ENCODE assay signal across 7 cellular contexts in genomic region chr9:136629879-136630661, GRCh38. TPM values are rescaled to one million over a fixed set of nuclear protein-coding genes. Genes with fewer than 3 reads are reported as not detected.
DNase-seq lines count a peak whose midpoint lies in the region; ATAC-seq and TF ChIP-seq lines count a peak whose summit lies in the region.

No MANE protein-coding gene starts in this region.

- H3K4me2 ChIP-seq in fibroblast of lung (ENCODE audit: extremely low read depth, insufficient read depth, low read length) (no peak overlapping the region), osteoblast (ENCODE audit: insufficient read depth, low read length) (no peak overlapping the region)

- H3K4me1 ChIP-seq in fibroblast of lung (ENCODE audit: control insufficient read depth, extremely low read depth, insufficient read depth, low read length) = no peaks in the 10 kb centered on the region
- peaks cover 4% of the 10 kb centered on the region for H3K4me1 ChIP-seq in osteoblast (ENCODE audit: insufficient read depth, low read length)

- peak; percentile 72 for TF ChIP-seq CTCF in GM12873 (IDR thresholded peaks at IDR 0.05; ENCODE audit: insufficient read depth, low read depth, low read length, missing control alignments)
- TF ChIP-seq CTCF in fibroblast of lung (conservative IDR thresholded peaks at IDR 0.05 in 1 of 2, IDR thresholded peaks at IDR 0.05 in 1 of 2; ENCODE audit: low read depth in 1 of 2, low read length in 2 of 2) = peak; percentile 53 to 59
- peak; percentile 52 for TF ChIP-seq CTCF in osteoblast (IDR thresholded peaks at IDR 0.05; ENCODE audit: extremely low read depth, low read depth, low read length)

- H3K9me3 ChIP-seq in fibroblast of lung (ENCODE audit: control insufficient read depth, insufficient read depth, low read depth, low read length) = no peaks in the 10 kb centered on the region
- H3K9me3 ChIP-seq in osteoblast (ENCODE audit: low read depth, low read length) = no peaks in the 10 kb centered on the region

- no peak overlapping the region for H2AFZ ChIP-seq in fibroblast of lung (ENCODE audit: low read length)
- H2AFZ ChIP-seq in osteoblast (ENCODE audit: low read length) = no peak overlapping the region

- H3K27ac ChIP-seq in fibroblast of lung (ENCODE audit: insufficient read depth, low read length) (no peak overlapping the region), osteoblast (ENCODE audit: low read depth, low read length) (no peak overlapping the region)

- DNase-seq in NCI-H2227 treated with DMSO at 0.1 percent for 48 hours (lab: John Stamatoyannopoulos, UW) (peak; percentile 17), fibroblast of lung (ENCODE audit: low read depth in 2 of 2) (peak; percentile 36 to 41), osteoblast (ENCODE audit: insufficient read length, low spot score, missing footprints) (peak; percentile 97), NCI-H2029 treated with DMSO at 0.1 percent for 48 hours (lab: John Stamatoyannopoulos, UW) (no peak)
- DNase-seq in activated CD8-positive, alpha-beta memory T cell treated with anti-CD3 and anti-CD28 coated beads, Interleukin-2, amount 50 U/mL, for 48 hours = peak; percentile 80

- H3K4me3 ChIP-seq in fibroblast of lung (replicated peaks in 1 of 4; ENCODE audit: control extremely low read depth in 1 of 4, insufficient read depth in 1 of 4, low read depth in 3 of 4, low read length in 4 of 4) (no peak overlapping the region), osteoblast (ENCODE audit: insufficient read depth, low read length) (no peak overlapping the region)

- H3K36me3 ChIP-seq in fibroblast of lung (ENCODE audit: control insufficient read depth, insufficient read depth, low read length) (no peaks in the 10 kb centered on the region), osteoblast (ENCODE audit: insufficient read depth, low read length) (no peaks in the 10 kb centered on the region)

- H4K20me1 ChIP-seq in fibroblast of lung (ENCODE audit: control insufficient read depth, extremely low read depth, insufficient read depth, low read length) (no peaks in the 10 kb centered on the region), osteoblast (ENCODE audit: insufficient read depth, low read length) (peaks cover 4% of the 10 kb centered on the region)

- H3K9ac ChIP-seq in fibroblast of lung (ENCODE audit: insufficient read depth, low read length) = no peak overlapping the region

- H3K79me2 ChIP-seq in fibroblast of lung (ENCODE audit: control insufficient read depth, insufficient read depth, low read length) (no peaks in the 10 kb centered on the region), osteoblast (ENCODE audit: insufficient read depth, low read length) (no peaks in the 10 kb centered on the region)

- peaks cover 2% of the 10 kb centered on the region for H3K27me3 ChIP-seq in fibroblast of lung (ENCODE audit: control insufficient read depth, insufficient read depth, low read length)
- H3K27me3 ChIP-seq in osteoblast (ENCODE audit: insufficient read depth, low read length) = peaks cover 15% of the 10 kb centered on the region

- ATAC-seq in GM21526 (IDR thresholded peaks at IDR 0.05; ENCODE audit: low FRiP score, unreplicated experiment) = no peak

RNA-seq across cellular contexts. Expression of gene EGFL7, which starts 32.6 kb away (rescaled TPM):
- total RNA-seq in fibroblast of lung (6.2 and 7.9 TPM in 2 replicates), osteoblast (3.3 and 6.2 TPM in 2 replicates)
- polyA plus RNA-seq in fibroblast of lung = 2.5 and 4.2 TPM in 2 replicates
- polyA plus RNA-seq in fibroblast of lung (2012) = 5.3 and 7.6 TPM in 2 replicates
- 0.93 and 3.1 TPM in 2 replicates for polyA minus RNA-seq in fibroblast of lung (ENCODE audit: low replicate concordance)

RNA-seq across cellular contexts. Expression of gene AGPAT2, which starts 57.2 kb away (rescaled TPM):
- total RNA-seq in fibroblast of lung = 31.8 and 43.3 TPM in 2 replicates
- 24.9 and 25.1 TPM in 2 replicates for polyA plus RNA-seq in fibroblast of lung
- polyA plus RNA-seq in fibroblast of lung (2012) = 32.5 and 40.5 TPM in 2 replicates
- 40.9 and 50.4 TPM in 2 replicates for polyA minus RNA-seq in fibroblast of lung (ENCODE audit: low replicate concordance)
- total RNA-seq in osteoblast = 26.5 and 30.0 TPM in 2 replicates
